8 cellular contexts compared by ENCODE assay signal in genomic region chr17:48576479-48577309, GRCh38. TPM values are rescaled to one million over a fixed set of nuclear protein-coding genes. Genes with fewer than 3 reads are reported as not detected.
DNase-seq lines count a peak whose midpoint lies in the region; ATAC-seq and TF ChIP-seq lines count a peak whose summit lies in the region.

No MANE protein-coding gene starts in this region.

- H3K27ac Mint-ChIP-seq in CD14-positive monocyte (no peak overlapping the region), natural killer cell (peak overlapping the region in 1 of 2 donors; percentile 89)

- H3K4me1 ChIP-seq in KMS-11 (ENCODE audit: low read depth, poor library complexity, severe bottlenecking), result peaks cover 6% of the 10 kb centered on the region

- no peaks in the 10 kb centered on the region; the same call in 1 of the 2 replicates for H3K27me3 ChIP-seq in KMS-11 (ENCODE audit: insufficient read depth, low read depth)

- peaks cover 41% of the 10 kb centered on the region for H3K4me1 Mint-ChIP-seq in CD14-positive monocyte
- H3K4me1 Mint-ChIP-seq in natural killer cell, result peaks cover 41 to 67% of the 10 kb centered on the region in 2 donors

- intact Hi-C loops in CD14-positive monocyte (cut with micrococcal nuclease), result no loop called here
- intact Hi-C loops in natural killer cell (cut with micrococcal nuclease), result no loop called here

- no peak for DNase-seq in CD14-positive monocyte (ENCODE audit: low spot score)
- peak in 1 of 2 donors; percentile 40 for DNase-seq in cardiac fibroblast (ENCODE audit: low read depth in 2 of 2)
- DNase-seq in natural killer cell, result no peak
- DNase-seq in hypothalamus (lab: John Stamatoyannopoulos, UW), result no peak
- DNase-seq in occipital lobe (lab: John Stamatoyannopoulos, UW), result no peak
- no peak for DNase-seq in NCI-H2029 (lab: John Stamatoyannopoulos, UW)
- DNase-seq in NCI-H748 treated with DMSO at 0.1 percent for 48 hours (lab: John Stamatoyannopoulos, UW), result no peak

- H3K27ac ChIP-seq in KMS-11, result no peak overlapping the region

- no peaks in the 10 kb centered on the region for H4K20me1 ChIP-seq in KMS-11 (ENCODE audit: insufficient read depth)

- no peaks in the 10 kb centered on the region for H3K79me2 ChIP-seq in KMS-11 (ENCODE audit: insufficient read depth, low read depth)

- H3K9ac ChIP-seq in KMS-11, result no peak overlapping the region

- peak overlapping the region; percentile 51 for H3K4me2 ChIP-seq in KMS-11

- peaks cover 4 to 33% (median 19%) of the 10 kb centered on the region in 7 donors for H3K9me3 Mint-ChIP-seq in CD14-positive monocyte
- no peaks in the 10 kb centered on the region for H3K9me3 Mint-ChIP-seq in natural killer cell

- H3K27me3 Mint-ChIP-seq in CD14-positive monocyte (ENCODE audit: low read depth in 3 of 3) (peaks cover 63 to 84% (median 80%) of the 10 kb centered on the region in 3 donors), natural killer cell (ENCODE audit: low read depth in 2 of 2) (peaks cover 21 to 30% of the 10 kb centered on the region in 2 donors)

- TF ChIP-seq CTCF in CD14-positive monocyte (IDR thresholded peaks at IDR 0.05) (no peak), KMS-11 (conservative IDR thresholded peaks at IDR 0.05; ENCODE audit: low read depth, low read length) (no peak), cardiac fibroblast (IDR thresholded peaks at IDR 0.05; ENCODE audit: low read depth, low read length) (no peak), natural killer cell (IDR thresholded peaks at IDR 0.05) (no peak)

- H3K4me3 ChIP-seq in KMS-11 (IDR thresholded peaks at IDR 0.05; ENCODE audit: insufficient read depth, low read depth, low read length) (no peak overlapping the region), cardiac fibroblast (replicated peaks in 1 of 2; ENCODE audit: low read depth in 2 of 2, low read length in 2 of 2) (peak overlapping the region; percentile 25 to 57)

- H2AFZ ChIP-seq in KMS-11 (ENCODE audit: low read depth), result no peak overlapping the region

- no peaks in the 10 kb centered on the region for H3K36me3 ChIP-seq in KMS-11 (ENCODE audit: insufficient read depth)

- ATAC-seq in natural killer cell, result no peak

- H3K4me3 Mint-ChIP-seq in CD14-positive monocyte (peak overlapping the region; percentile 77 to 90), natural killer cell (peak overlapping the region; percentile 75)

- H3K36me3 Mint-ChIP-seq in CD14-positive monocyte (peaks cover 10 to 17% of the 10 kb centered on the region in 2 donors), natural killer cell (no peaks in the 10 kb centered on the region)

RNA-seq across cellular contexts. Expression of gene HOXB4, which starts 1.5 kb away (rescaled TPM):
- not detected for polyA plus RNA-seq in CD14-positive monocyte
- total RNA-seq in natural killer cell (1 to 10 TPM; 3.5 to 6.7 (median 5.7) TPM), occipital lobe (not detected)

RNA-seq across cellular contexts. Expression of gene HOXB3, which starts 13.3 kb away (rescaled TPM):
- not detected for polyA plus RNA-seq in CD14-positive monocyte
- total RNA-seq in natural killer cell (10 to 100 TPM in 2 of 3 donors, 1 to 10 TPM in 1; 7.9 to 15.6 (median 15.3) TPM), occipital lobe (not detected)

RNA-seq across cellular contexts. Expression of gene HOXB5, which starts 16.9 kb away (rescaled TPM):
- polyA plus RNA-seq in CD14-positive monocyte, result not detected
- total RNA-seq in natural killer cell (not detected), occipital lobe (not detected)

RNA-seq across cellular contexts. Expression of gene HOXB6, which starts 28.1 kb away (rescaled TPM):
- polyA plus RNA-seq in CD14-positive monocyte, result not detected
- total RNA-seq in natural killer cell, result not detected
- total RNA-seq in occipital lobe, result not detected

RNA-seq across cellular contexts. Expression of gene HOXB2, which starts 31.8 kb away (rescaled TPM):
- polyA plus RNA-seq in CD14-positive monocyte, result 1 to 10 TPM; 1.6 to 3.8 TPM
- total RNA-seq in natural killer cell (10 to 100 TPM; 21.6 to 30.5 (median 24.7) TPM), occipital lobe (0.16 TPM)
